ENCODE assay signal across 11 cellular contexts in the genomic region with DNA sequence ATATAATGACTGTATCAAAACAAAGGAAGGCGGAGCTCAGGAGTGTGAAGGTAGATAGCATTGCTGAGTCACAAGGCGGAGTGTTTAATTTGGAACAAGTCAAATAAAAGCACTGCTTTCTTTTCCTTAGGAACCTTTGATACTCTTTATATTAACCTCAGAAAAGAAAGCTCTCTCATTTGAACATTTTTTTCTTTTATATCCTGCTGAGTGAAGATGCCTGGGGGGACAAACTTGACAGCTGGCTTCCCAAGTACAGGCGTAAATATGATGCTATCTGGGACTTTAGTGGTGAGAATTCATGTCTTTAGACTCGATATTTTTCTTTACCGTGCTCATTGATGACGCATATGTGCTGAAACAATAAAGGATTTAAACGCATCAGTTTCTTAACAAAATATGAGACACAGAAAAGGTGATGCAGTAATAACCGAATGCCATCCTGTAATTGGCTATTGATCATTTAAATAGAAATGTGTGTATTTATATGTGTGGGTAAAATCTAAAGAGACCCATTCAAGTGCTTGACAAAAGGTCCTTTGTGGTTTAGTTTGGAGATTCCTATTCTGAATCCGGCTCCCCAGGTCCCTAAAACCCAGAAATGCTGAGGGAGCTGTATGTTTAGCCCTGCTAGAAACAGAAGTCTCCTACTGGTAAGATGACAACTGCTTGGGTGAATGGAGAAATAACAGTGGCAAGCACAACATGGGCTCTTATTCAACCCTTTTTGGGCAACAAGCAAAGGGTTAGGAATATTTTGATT.
A peak's percentile ranks its signal among the peaks of the same experiment; 100 is the strongest.
DNase-seq lines count a peak whose midpoint lies in the region; ATAC-seq and TF ChIP-seq lines count a peak whose summit lies in the region.
"Had no signal": no experiment of that assay in that cellular context is flagged by ENCODE, and none has a peak within 500 bp of the region (broad histone marks: within the 10 kb centered on the region; RNA-seq: fewer than 3 reads in every experiment).

No MANE protein-coding gene starts in this region.

- TF ChIP-seq POLR2A in stomach (IDR thresholded peaks at IDR 0.05), result no peak

- H3K9me3 ChIP-seq in stomach, result no peaks in the 10 kb centered on the region
- H3K9me3 ChIP-seq: SJSA1 had no signal

- no peak for TF ChIP-seq EP300 in stomach (IDR thresholded peaks at IDR 0.05)

- H3K9me3 Mint-ChIP-seq in activated T-helper 17 cell treated with anti-CD3 and anti-CD28 coated beads, Interleukin-2, amount 50 U/mL, for 72 hours, result no peaks in the 10 kb centered on the region
- peaks cover 3% of the 10 kb centered on the region for H3K9me3 Mint-ChIP-seq in glutamatergic neuron (ENCODE audit: unreplicated experiment)
- H3K9me3 Mint-ChIP-seq: CD8-positive, alpha-beta memory T cell had no signal

- H3K27me3 Mint-ChIP-seq in activated T-helper 17 cell treated with anti-CD3 and anti-CD28 coated beads, Interleukin-2, amount 50 U/mL, for 72 hours, result peaks cover 20% of the 10 kb centered on the region
- H3K27me3 Mint-ChIP-seq in glutamatergic neuron (ENCODE audit: unreplicated experiment), result peaks cover 3% of the 10 kb centered on the region

- peaks cover 4 to 15% (median 12%) of the 10 kb centered on the region in 4 donors for H3K4me1 ChIP-seq in stomach

- WGBS in stomach, 5 donors, result 28 to 57% (median 43%) methylated on average over 9 of the region's 9 CpGs

- no peak for ATAC-seq in activated T-helper 17 cell treated with anti-CD3 and anti-CD28 coated beads, Interleukin-2, amount 50 U/mL, for 72 hours (replicated peaks)
- no peak for ATAC-seq in GM21423 (IDR thresholded peaks at IDR 0.05; ENCODE audit: unreplicated experiment)
- ATAC-seq in HG03354 (IDR thresholded peaks at IDR 0.05; ENCODE audit: poor library complexity, severe bottlenecking, unreplicated experiment), result no peak

- H3K27ac Mint-ChIP-seq in activated T-helper 17 cell treated with anti-CD3 and anti-CD28 coated beads, Interleukin-2, amount 50 U/mL, for 72 hours, result peak overlapping the region; percentile 25
- peak overlapping the region; percentile 37 for H3K27ac Mint-ChIP-seq in glutamatergic neuron (ENCODE audit: unreplicated experiment)
- H3K27ac Mint-ChIP-seq: activated CD4-positive, alpha-beta T cell treated with anti-CD3 and anti-CD28 coated beads, Interleukin-2, amount 10 ng/mL, durations not matched to agents 24 days and 14 days; CD8-positive, alpha-beta memory T cell had no signal

- peak overlapping the region in 3 of 4 donors; percentile 7 to 24 (median 20) for H3K4me3 ChIP-seq in stomach
- H3K4me3 ChIP-seq: SJSA1 had no signal

- peak overlapping the region; percentile 78 to 91 (median 86) for H3K27ac ChIP-seq in stomach
- H3K27ac ChIP-seq: SJSA1 had no signal

- H3K27me3 ChIP-seq in stomach, result no peaks in the 10 kb centered on the region
- H3K27me3 ChIP-seq: SJSA1 had no signal

- no peaks in the 10 kb centered on the region for H3K36me3 ChIP-seq in stomach
- H3K36me3 ChIP-seq: SJSA1 had no signal

- no peak for TF ChIP-seq CTCF in glutamatergic neuron (IDR thresholded peaks at IDR 0.05; ENCODE audit: partially characterized antibody, unreplicated experiment)
- TF ChIP-seq CTCF in stomach (IDR thresholded peaks at IDR 0.05), result no peak

- intact Hi-C loops in stomach (cut with DNase I; ENCODE audit: low total_unique reads), result no loop called here

- no peak overlapping the region for H3K4me3 Mint-ChIP-seq in activated T-helper 17 cell treated with anti-CD3 and anti-CD28 coated beads, Interleukin-2, amount 50 U/mL, for 72 hours
- no peak overlapping the region for H3K4me3 Mint-ChIP-seq in glutamatergic neuron (ENCODE audit: unreplicated experiment)
- H3K4me3 Mint-ChIP-seq: activated CD4-positive, alpha-beta T cell treated with anti-CD3 and anti-CD28 coated beads, Interleukin-2, amount 10 ng/mL, durations not matched to agents 24 days and 14 days; CD8-positive, alpha-beta memory T cell had no signal

- peak in 2 of 3 experiments; percentile 57 to 92 for DNase-seq in NCI-H1417 (lab: John Stamatoyannopoulos, UW)
- DNase-seq in glutamatergic neuron, result no peak
- no peak for DNase-seq in stomach
- no peak for DNase-seq in activated CD8-positive, alpha-beta memory T cell treated with anti-CD3 and anti-CD28 coated beads, Interleukin-2, amount 50 U/mL, for 48 hours
- DNase-seq: activated CD4-positive, alpha-beta T cell treated with anti-CD3 and anti-CD28 coated beads, Interleukin-2, amount 10 ng/mL, durations not matched to agents 24 days and 14 days; activated naive CD4-positive, alpha-beta T cell; CD8-positive, alpha-beta memory T cell had no signal

- H3K4me1 Mint-ChIP-seq in activated T-helper 17 cell treated with anti-CD3 and anti-CD28 coated beads, Interleukin-2, amount 50 U/mL, for 72 hours, result no peaks in the 10 kb centered on the region
- H3K4me1 Mint-ChIP-seq in glutamatergic neuron (ENCODE audit: low read depth, unreplicated experiment), result peaks cover 41% of the 10 kb centered on the region

- no peaks in the 10 kb centered on the region for H3K36me3 Mint-ChIP-seq in activated T-helper 17 cell treated with anti-CD3 and anti-CD28 coated beads, Interleukin-2, amount 50 U/mL, for 72 hours (ENCODE audit: low read depth)
- no peaks in the 10 kb centered on the region for H3K36me3 Mint-ChIP-seq in glutamatergic neuron (ENCODE audit: unreplicated experiment)

Comparison
In these comparisons a context has a peak if more than half of its experiments do, and no peak if none do; other contexts are left out.
1. DNase-seq: peak in NCI-H1417 (2 of 3); none in glutamatergic neuron (single experiment), stomach (single experiment) and activated CD8-positive, alpha-beta memory T cell treated with anti-CD3 and anti-CD28 coated beads, Interleukin-2, amount 50 U/mL, for 48 hours (single experiment).